8 cellular contexts compared by ENCODE assay signal in genomic region chrX:49100704-49101628, GRCh38. TPM values are rescaled to one million over a fixed set of nuclear protein-coding genes. Genes with fewer than 3 reads are reported as not detected.
A peak's percentile ranks its signal among the peaks of the same experiment; 100 is the strongest.
DNase-seq lines count a peak whose midpoint lies in the region; ATAC-seq and TF ChIP-seq lines count a peak whose summit lies in the region.

No MANE protein-coding gene starts in this region.

- H3K36me3 ChIP-seq in duodenal mucosa (ENCODE audit: control insufficient read depth in 1 of 2, insufficient read depth in 2 of 2, low read length in 2 of 2): no peaks in the 10 kb centered on the region
- no peaks in the 10 kb centered on the region for H3K36me3 ChIP-seq in right lobe of liver

- H3K4me3 ChIP-seq in duodenal mucosa (ENCODE audit: low read depth in 1 of 2, low read length in 2 of 2): peak overlapping the region; percentile 76 to 83
- H3K4me3 ChIP-seq in right lobe of liver: peak overlapping the region; percentile 27 to 62 (median 60)

- H3K27ac ChIP-seq in duodenal mucosa (ENCODE audit: low read depth, low read length): peak overlapping the region; percentile 73
- peak overlapping the region; percentile 33 to 80 (median 76) for H3K27ac ChIP-seq in right lobe of liver

- 32% methylated on average over 44 of the region's 74 CpGs for WGBS in right lobe of liver (ENCODE audit: insufficient coverage, low coverage, low lambda C conversion rate, missing lambda C conversion rate)

- intact Hi-C loops in right lobe of liver (cut with DNase I): no loop called here

- TF ChIP-seq CTCF in right lobe of liver (IDR thresholded peaks at IDR 0.05): no peak

- H3K9me3 ChIP-seq in duodenal mucosa (ENCODE audit: control insufficient read depth in 1 of 2, low read length in 2 of 2) (no peaks in the 10 kb centered on the region), right lobe of liver (no peaks in the 10 kb centered on the region)

- DNase-seq in CD1c-positive myeloid dendritic cell (ENCODE audit: extremely low spot score) (peak; percentile 95), NCI-H748 treated with DMSO at 0.1 percent for 48 hours (lab: John Stamatoyannopoulos, UW) (peak; percentile 86), right lobe of liver (peak; percentile 88 to 94 (median 93))
- DNase-seq in activated CD4-positive, alpha-beta T cell treated with anti-CD3 and anti-CD28 coated beads, Interleukin-2, amount 50 U/mL, for 4 hours: peak; percentile 77 to 83
- peak; percentile 88 for DNase-seq in stimulated activated CD4-positive, alpha-beta T cell treated with anti-CD3 and anti-CD28 coated beads, Interleukin-4, amount 100 ng/mL, for 24 hours

- ATAC-seq in GM19397 (IDR thresholded peaks at IDR 0.05; ENCODE audit: unreplicated experiment) (peak; percentile 92), HG03565 (IDR thresholded peaks at IDR 0.05; ENCODE audit: unreplicated experiment) (peak; percentile 89), right lobe of liver (peak; percentile 86 to 92 (median 89))

- H3K27me3 ChIP-seq in duodenal mucosa (ENCODE audit: control insufficient read depth in 1 of 2, insufficient read depth in 2 of 2, low read length in 2 of 2) (no peaks in the 10 kb centered on the region), right lobe of liver (no peaks in the 10 kb centered on the region)

- peak overlapping the region; percentile 73 for H3K9ac ChIP-seq in duodenal mucosa (ENCODE audit: low read depth in 1 of 2, low read length in 2 of 2)

- H3K4me1 ChIP-seq in duodenal mucosa (ENCODE audit: control insufficient read depth in 1 of 2, insufficient read depth in 2 of 2, low read length in 2 of 2): peaks cover 0 to 3% of the 10 kb centered on the region in 2 donors
- H3K4me1 ChIP-seq in right lobe of liver: peaks cover 0 to 9% (median 0%) of the 10 kb centered on the region in 4 donors

- peak; percentile 78 for TF ChIP-seq POLR2A in right lobe of liver (IDR thresholded peaks at IDR 0.05)

RNA-seq across cellular contexts. Expression of gene WDR45, which starts 21.3 kb away (rescaled TPM):
- 10 to 100 TPM; 31.8 to 65.2 (median 47.9) TPM for total RNA-seq in right lobe of liver

RNA-seq across cellular contexts. Expression of gene GPKOW, which starts 22.6 kb away (rescaled TPM):
- total RNA-seq in right lobe of liver: 10 to 100 TPM in 3 of 6 experiments, 1 to 10 TPM in 3; 9.3 to 14.9 (median 10.2) TPM

RNA-seq across cellular contexts. Expression of gene PRAF2, which starts 27.2 kb away (rescaled TPM):
- total RNA-seq in right lobe of liver: 10 to 100 TPM in 1 of 6 experiments, 1 to 10 TPM in 5; 3.1 to 11.2 (median 5.1) TPM

RNA-seq across cellular contexts. Expression of gene CCDC120, which starts 42.2 kb away (rescaled TPM):
- total RNA-seq in right lobe of liver: 10 to 100 TPM in 1 of 6 experiments, 1 to 10 TPM in 5; 3.3 to 12.1 (median 4.5) TPM

RNA-seq across cellular contexts. Expression of gene TFE3, which starts 57.8 kb away (rescaled TPM):
- total RNA-seq in right lobe of liver: 10 to 100 TPM; 14.9 to 43.3 (median 23.3) TPM

Comparison
In these comparisons a context has a peak if more than half of its experiments do, and no peak if none do; other contexts are left out.
1. Peak in every context shown above with its lines: DNase-seq, ATAC-seq, H3K4me3 ChIP-seq and H3K27ac ChIP-seq.